24 cellular contexts compared by ENCODE assay signal in the genomic region with DNA sequence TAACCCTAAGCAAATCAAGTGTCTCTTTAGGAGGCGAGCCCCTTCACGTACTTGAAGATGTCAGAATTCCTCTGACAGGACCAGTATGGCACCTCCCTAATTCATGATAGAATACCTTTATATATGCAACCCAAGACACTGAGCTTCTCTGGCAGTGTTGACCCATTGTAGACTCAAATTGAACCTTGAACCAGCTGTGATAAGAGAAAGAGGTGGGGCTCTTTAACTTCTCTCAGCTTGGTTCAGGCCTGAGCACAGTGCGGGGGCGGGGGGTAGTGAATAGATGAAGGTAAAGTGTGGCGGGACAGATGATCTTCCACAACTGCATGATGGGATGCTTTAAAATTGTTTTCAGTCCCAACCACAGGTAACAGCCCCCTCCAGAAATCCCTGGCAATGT. TPM values are rescaled to one million over a fixed set of nuclear protein-coding genes. Genes with fewer than 3 reads are reported as not detected.
DNase-seq lines count a peak whose midpoint lies in the region; ATAC-seq, FAIRE-seq and TF ChIP-seq lines count a peak whose summit lies in the region.
"Had no signal": no experiment of that assay in that cellular context is flagged by ENCODE, and none has a peak within 500 bp of the region (broad histone marks: within the 10 kb centered on the region; RNA-seq: fewer than 3 reads in every experiment).

No MANE protein-coding gene starts in this region.

- no peak for DNase-seq in left ventricle myocardium inferior
- DNase-seq in cardiac septum (ENCODE audit: low spot score) = no peak
- no peak for DNase-seq in left lobe of liver (ENCODE audit: low spot score)
- DNase-seq in pancreas = no peak
- DNase-seq in NCI-H2081 treated with DMSO at 0.1 percent for 48 hours (lab: John Stamatoyannopoulos, UW) = no peak
- no peak for DNase-seq in occipital lobe (lab: John Stamatoyannopoulos, UW)
- no peak for DNase-seq in midbrain (lab: John Stamatoyannopoulos, UW)
- DNase-seq: activated CD4-positive, alpha-beta memory T cell treated with anti-CD3 and anti-CD28 coated beads for 36 hours; activated CD4-positive, CD25-positive, alpha-beta regulatory T cell; activated effector memory CD4-positive, alpha-beta T cell treated with anti-CD3 and anti-CD28 coated beads, Interleukin-2, amount 50 U/mL, for 16 hours; activated naive CD8-positive, alpha-beta T cell treated with anti-CD3 and anti-CD28 coated beads, Interleukin-2, amount 50 U/mL, for 24 hours; AML-193; DMS79; foreskin fibroblast; KG1; naive B cell; NCI-H146; NCI-H2171 treated with DMSO at 0.1 percent for 48 hours; NCI-H526 treated with DMSO at 0.1 percent for 48 hours; RPMI8226 had no signal

- no peak overlapping the region for H3K4me3 ChIP-seq in left ventricle myocardium inferior
- H3K4me3 ChIP-seq in pancreas = no peak overlapping the region
- H3K4me3 ChIP-seq: HAP-1 had no signal

- TF ChIP-seq CTCF in left ventricle myocardium inferior (IDR thresholded peaks at IDR 0.05; ENCODE audit: borderline replicate concordance) = no peak
- no peak for TF ChIP-seq CTCF in pancreas (IDR thresholded peaks at IDR 0.05)

- H3K27me3 ChIP-seq in left ventricle myocardium inferior (ENCODE audit: low read depth) = no peaks in the 10 kb centered on the region
- H3K27me3 ChIP-seq in pancreas = no peaks in the 10 kb centered on the region

- H3K9me3 ChIP-seq in left ventricle myocardium inferior (replicated peaks) (no peaks in the 10 kb centered on the region), pancreas (no peaks in the 10 kb centered on the region)
- H3K9me3 ChIP-seq: HAP-1 had no signal

- 91 to 94% methylated on average over 5 of the region's 5 CpGs for WGBS in pancreas, 2 donors

- H3K36me3 ChIP-seq in left ventricle myocardium inferior (no peaks in the 10 kb centered on the region), pancreas (no peaks in the 10 kb centered on the region)
- H3K36me3 ChIP-seq: HAP-1 had no signal

- ATAC-seq in left lobe of liver (peak; percentile 69), pancreas (peak in 3 of 4 donors; percentile 8 to 26 (median 18)), HG03457 (IDR thresholded peaks at IDR 0.05; ENCODE audit: unreplicated experiment) (no peak)
- ATAC-seq: activated naive CD8-positive, alpha-beta T cell treated with anti-CD3 and anti-CD28 coated beads, Interleukin-2, amount 50 U/mL, for 24 hours had no signal

- FAIRE-seq in pancreas (lab: Jason Lieb, UNC) = no peak

- H3K4me1 ChIP-seq in left ventricle myocardium inferior (peaks cover 100% of the 10 kb centered on the region), pancreas (peaks cover 27 to 61% (median 41%) of the 10 kb centered on the region in 3 donors)

- H3K27ac ChIP-seq in left ventricle myocardium inferior (replicated peaks) (peak overlapping the region; percentile 85), pancreas (peak overlapping the region in 2 of 4 donors; percentile 62 to 66)
- H3K27ac ChIP-seq: epithelial cell of prostate, parathyroid adenoma had no signal

- intact Hi-C loops in left ventricle myocardium inferior (cut with micrococcal nuclease) (no loop called here), cardiac septum (cut with DNase I) (no loop called here), pancreas (cut with DNase I) (no loop called here)

RNA-seq across cellular contexts. Expression of gene MBNL2, which starts 12.1 kb away (rescaled TPM):
- total RNA-seq in left ventricle myocardium inferior = 76.5 TPM
- total RNA-seq in cardiac septum = 67.6 TPM
- total RNA-seq in left lobe of liver = 31.4 TPM
- total RNA-seq in pancreas = 10 to 100 TPM; 32.5 to 66.5 (median 46.4) TPM
- polyA plus RNA-seq in pancreas = 10 to 100 TPM in 1 of 2 donors, 1 to 10 TPM in 1; 8.9 to 16.5 TPM
- total RNA-seq in occipital lobe = 29.2 TPM
